ENCODE assay signal across 2 cellular contexts in the genomic region with DNA sequence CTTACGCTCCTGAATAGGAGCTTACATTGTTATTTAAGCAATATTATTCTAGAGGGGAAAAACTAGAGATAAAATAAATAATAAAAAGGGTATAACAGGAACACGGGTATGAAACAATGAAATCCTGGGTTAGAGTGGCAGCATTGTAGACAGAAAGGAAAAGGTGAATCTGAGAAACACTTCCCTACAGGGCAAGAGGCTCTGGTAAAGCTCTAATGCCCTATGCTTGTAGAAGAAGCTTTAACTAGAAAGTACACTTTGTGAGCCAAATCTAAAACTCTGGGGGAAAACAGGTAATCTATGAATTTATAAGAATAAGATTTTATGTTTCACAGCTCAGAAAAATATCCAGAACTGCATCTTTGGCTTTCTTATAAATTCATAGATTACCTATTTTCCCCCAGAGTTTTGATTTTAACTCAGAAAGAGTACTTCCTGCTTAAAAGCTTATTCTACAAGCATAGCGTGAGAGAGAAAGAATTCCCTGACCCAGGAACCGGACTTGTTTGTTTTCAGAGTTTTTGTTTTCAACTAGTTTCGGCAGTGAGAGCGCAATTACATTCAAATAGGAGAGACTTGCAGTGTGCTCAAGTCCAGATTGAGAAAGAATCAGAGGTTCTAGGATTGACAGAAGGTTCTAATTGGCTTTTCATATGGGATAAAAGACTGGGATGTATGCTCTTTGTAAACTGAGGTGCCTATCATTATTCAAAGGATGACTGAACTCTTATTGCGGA.
A peak's percentile ranks its signal among the peaks of the same experiment; 100 is the strongest.
TF ChIP-seq lines count a peak whose summit lies in the region.

No MANE protein-coding gene starts in this region.

TF ChIP-seq in GM23338, 12 proteins besides CTCF, POLR2A, EP300 and RAD21:
- TF ChIP-seq ZNF331 (CRISPR knock-in tag; IDR thresholded peaks at IDR 0.05; ENCODE audit: low read depth) (no peak), NANOG (IDR thresholded peaks at IDR 0.05; ENCODE audit: borderline replicate concordance) (peak; percentile 83; the same call in 1 of the 2 replicates), STAT1 (IDR thresholded peaks at IDR 0.05; ENCODE audit: unreplicated experiment) (no peak), EZH2phosphoT487 (IDR thresholded peaks at IDR 0.05; ENCODE audit: unreplicated experiment) (no peak), POLR2AphosphoS5 (IDR thresholded peaks at IDR 0.05; ENCODE audit: low read depth) (no peak)
TF ChIP-seq in GM23338: peak in this region for 1.

TF ChIP-seq in H1, 55 proteins besides CTCF, POLR2A, EP300 and RAD21:
- TF ChIP-seq KDM5A (IDR thresholded peaks at IDR 0.05; ENCODE audit: low read length) (no peak), RFX5 (IDR thresholded peaks at IDR 0.05; ENCODE audit: borderline replicate concordance, low read depth, low read length) (no peak), HDAC2 (IDR thresholded peaks at IDR 0.05; ENCODE audit: borderline replicate concordance in 1 of 2, low read depth in 2 of 2, low read length in 2 of 2) (no peak), ZNF274 (IDR thresholded peaks at IDR 0.05; ENCODE audit: borderline replicate concordance, extremely low read depth, low read length) (no peak), CBX5 (IDR thresholded peaks at IDR 0.05; ENCODE audit: low read depth, low read length) (no peak)
